16 cellular contexts compared by ENCODE assay signal in genomic region chr1:22076346-22076745, GRCh38. TPM values are rescaled to one million over a fixed set of nuclear protein-coding genes. Genes with fewer than 3 reads are reported as not detected.
A peak's percentile ranks its signal among the peaks of the same experiment; 100 is the strongest.
DNase-seq lines count a peak whose midpoint lies in the region; ATAC-seq and TF ChIP-seq lines count a peak whose summit lies in the region.
"Had no signal": no experiment of that assay in that cellular context is flagged by ENCODE, and none has a peak within 500 bp of the region (broad histone marks: within the 10 kb centered on the region; RNA-seq: fewer than 3 reads in every experiment).

No MANE protein-coding gene starts in this region.

- no peak for TF ChIP-seq EP300 in suprapubic skin (IDR thresholded peaks at IDR 0.05)

- H3K27ac ChIP-seq in suprapubic skin = no peak overlapping the region
- H3K27ac ChIP-seq: lower lobe of right lung had no signal

- no peak for ATAC-seq in stimulated activated naive CD8-positive, alpha-beta T cell treated with anti-CD3 and anti-CD28 coated beads, Interleukin-15, Interleukin-2, amounts not matched to agents 100 U/mL and 50 U/mL, for 24 hours
- ATAC-seq in left colon = peak; percentile 7
- ATAC-seq in omental fat pad (ENCODE audit: low FRiP score) = no peak
- no peak for ATAC-seq in mucosa of descending colon

- TF ChIP-seq POLR2A in suprapubic skin (IDR thresholded peaks at IDR 0.05) = no peak

- WGBS in suprapubic skin = 90% methylated on average over 3 of the region's 3 CpGs

- H3K9me3 Mint-ChIP-seq in stimulated activated naive CD8-positive, alpha-beta T cell treated with anti-CD3 and anti-CD28 coated beads, Interleukin-15, Interleukin-2, amounts not matched to agents 100 ng/mL and 50 ng/mL, for 24 hours = no peaks in the 10 kb centered on the region
- H3K9me3 Mint-ChIP-seq in activated T-helper 2 cell treated with anti-CD3 and anti-CD28 coated beads, Interferon-gamma antibody, Interleukin-2, Interleukin-4, amounts not matched to agents 10 μg/mL and 5 μg/mL and 100 μg/mL, durations not matched to agents 14 hours and 24 hours and 36 hours = no peaks in the 10 kb centered on the region

- H3K36me3 ChIP-seq in suprapubic skin = peaks cover 26% of the 10 kb centered on the region
- H3K36me3 ChIP-seq in mucosa of descending colon (ENCODE audit: low read depth) = no peaks in the 10 kb centered on the region

- TF ChIP-seq CTCF in suprapubic skin (IDR thresholded peaks at IDR 0.05) = no peak
- no peak for TF ChIP-seq CTCF in omental fat pad (IDR thresholded peaks at IDR 0.05)
- no peak for TF ChIP-seq CTCF in mucosa of descending colon (IDR thresholded peaks at IDR 0.05)

- no peaks in the 10 kb centered on the region for H3K27me3 ChIP-seq in suprapubic skin

- peaks cover 61% of the 10 kb centered on the region for H3K36me3 Mint-ChIP-seq in stimulated activated naive CD8-positive, alpha-beta T cell treated with anti-CD3 and anti-CD28 coated beads, Interleukin-15, Interleukin-2, amounts not matched to agents 100 ng/mL and 50 ng/mL, for 24 hours (ENCODE audit: low read depth)
- peaks cover 73% of the 10 kb centered on the region for H3K36me3 Mint-ChIP-seq in activated T-helper 2 cell treated with anti-CD3 and anti-CD28 coated beads, Interferon-gamma antibody, Interleukin-2, Interleukin-4, amounts not matched to agents 10 μg/mL and 5 μg/mL and 100 μg/mL, durations not matched to agents 14 hours and 24 hours and 36 hours (ENCODE audit: low read depth)

- H3K4me3 ChIP-seq in suprapubic skin = no peak overlapping the region
- H3K4me3 ChIP-seq in mucosa of descending colon = no peak overlapping the region
- H3K4me3 ChIP-seq: lower lobe of right lung had no signal

- no peak for DNase-seq in stimulated activated naive CD8-positive, alpha-beta T cell treated with anti-CD3 and anti-CD28 coated beads, Interleukin-15, Interleukin-2, amounts not matched to agents 100 U/mL and 50 U/mL, for 24 hours
- DNase-seq in activated T-helper 2 cell treated with anti-CD3 and anti-CD28 coated beads, Interferon-gamma antibody, Interleukin-2, Interleukin-4, amounts not matched to agents 10 μg/mL and 5 μg/mL and 100 μg/mL, durations not matched to agents 14 hours and 24 hours and 36 hours (ENCODE audit: low spot score) = no peak
- DNase-seq in left colon (no peak), suprapubic skin (ENCODE audit: low spot score in 2 of 2) (no peak), SK-N-DZ (ENCODE audit: low spot score) (no peak), omental fat pad (ENCODE audit: low spot score) (no peak), mucosa of descending colon (no peak)
- DNase-seq: DND-41, H7, IMR-90, lower lobe of right lung, NCI-H1105 treated with DMSO at 0.1 percent for 48 hours, NCI-H2171 treated with DMSO at 0.1 percent for 48 hours, nucleus accumbens, Right ventricle myocardium superior had no signal

- intact Hi-C loops in activated T-helper 2 cell treated with anti-CD3 and anti-CD28 coated beads, Interferon-gamma antibody, Interleukin-2, Interleukin-4, amounts not matched to agents 10 μg/mL and 5 μg/mL and 100 μg/mL, durations not matched to agents 14 hours and 24 hours and 36 hours (cut with micrococcal nuclease) = no loop called here
- intact Hi-C loops in left colon (cut with DNase I, micrococcal nuclease) (no loop called here), mucosa of descending colon (cut with DNase I, micrococcal nuclease) (no loop called here)

- H3K9me3 ChIP-seq in suprapubic skin (no peaks in the 10 kb centered on the region), mucosa of descending colon (no peaks in the 10 kb centered on the region)
- H3K9me3 ChIP-seq: lower lobe of right lung had no signal

- H3K27me3 Mint-ChIP-seq in stimulated activated naive CD8-positive, alpha-beta T cell treated with anti-CD3 and anti-CD28 coated beads, Interleukin-15, Interleukin-2, amounts not matched to agents 100 ng/mL and 50 ng/mL, for 24 hours = no peaks in the 10 kb centered on the region
- no peaks in the 10 kb centered on the region for H3K27me3 Mint-ChIP-seq in activated T-helper 2 cell treated with anti-CD3 and anti-CD28 coated beads, Interferon-gamma antibody, Interleukin-2, Interleukin-4, amounts not matched to agents 10 μg/mL and 5 μg/mL and 100 μg/mL, durations not matched to agents 14 hours and 24 hours and 36 hours (ENCODE audit: low read depth)

- H3K4me3 Mint-ChIP-seq in stimulated activated naive CD8-positive, alpha-beta T cell treated with anti-CD3 and anti-CD28 coated beads, Interleukin-15, Interleukin-2, amounts not matched to agents 100 ng/mL and 50 ng/mL, for 24 hours = peak overlapping the region; percentile 6
- H3K4me3 Mint-ChIP-seq in activated T-helper 2 cell treated with anti-CD3 and anti-CD28 coated beads, Interferon-gamma antibody, Interleukin-2, Interleukin-4, amounts not matched to agents 10 μg/mL and 5 μg/mL and 100 μg/mL, durations not matched to agents 14 hours and 24 hours and 36 hours (ENCODE audit: low read depth) = no peak overlapping the region

- H3K27ac Mint-ChIP-seq in stimulated activated naive CD8-positive, alpha-beta T cell treated with anti-CD3 and anti-CD28 coated beads, Interleukin-15, Interleukin-2, amounts not matched to agents 100 ng/mL and 50 ng/mL, for 24 hours = peak overlapping the region; percentile 78
- H3K27ac Mint-ChIP-seq in activated T-helper 2 cell treated with anti-CD3 and anti-CD28 coated beads, Interferon-gamma antibody, Interleukin-2, Interleukin-4, amounts not matched to agents 10 μg/mL and 5 μg/mL and 100 μg/mL, durations not matched to agents 14 hours and 24 hours and 36 hours = peak overlapping the region; percentile 69

- H3K4me1 Mint-ChIP-seq in stimulated activated naive CD8-positive, alpha-beta T cell treated with anti-CD3 and anti-CD28 coated beads, Interleukin-15, Interleukin-2, amounts not matched to agents 100 ng/mL and 50 ng/mL, for 24 hours (ENCODE audit: low read depth) = peaks cover 93% of the 10 kb centered on the region
- H3K4me1 Mint-ChIP-seq in activated T-helper 2 cell treated with anti-CD3 and anti-CD28 coated beads, Interferon-gamma antibody, Interleukin-2, Interleukin-4, amounts not matched to agents 10 μg/mL and 5 μg/mL and 100 μg/mL, durations not matched to agents 14 hours and 24 hours and 36 hours (ENCODE audit: low read depth) = peaks cover 60% of the 10 kb centered on the region

- H3K4me1 ChIP-seq in suprapubic skin = peaks cover 67% of the 10 kb centered on the region
- peaks cover 31% of the 10 kb centered on the region for H3K4me1 ChIP-seq in mucosa of descending colon (ENCODE audit: low read depth)

RNA-seq across cellular contexts. Expression of gene CDC42, which starts 23.8 kb away (rescaled TPM):
- 342 and 350 TPM in 2 replicates for total RNA-seq in activated T-helper 2 cell treated with anti-CD3 and anti-CD28 coated beads, Interferon-gamma antibody, Interleukin-2, Interleukin-4, amounts not matched to agents 10 μg/mL and 5 μg/mL and 100 μg/mL, durations not matched to agents 14 hours and 24 hours and 36 hours
- total RNA-seq in left colon = 100 to 1,000 TPM; 269 to 323 TPM
- 100 to 1,000 TPM; 108 to 223 (median 200) TPM for total RNA-seq in suprapubic skin
- polyA plus RNA-seq in SK-N-DZ (2014; cell fraction: cytosol; rRNA removed) = 143 and 173 TPM in 2 replicates
- polyA plus RNA-seq in SK-N-DZ (2014; cell fraction: nucleus; rRNA removed) = 55.2 and 70.2 TPM in 2 replicates
- 100 to 1,000 TPM; 186 to 260 (median 205) TPM for total RNA-seq in omental fat pad
- 100 to 1,000 TPM; 231 to 292 (median 282) TPM for total RNA-seq in mucosa of descending colon
